31 cellular contexts compared by ENCODE assay signal in genomic region chr4:103370336-103370735, GRCh38.
"Had no signal": no experiment of that assay in that cellular context is flagged by ENCODE, and none has a peak within 500 bp of the region (broad histone marks: within the 10 kb centered on the region; RNA-seq: fewer than 3 reads in every experiment).

No MANE protein-coding gene starts in this region.

- H2AFZ ChIP-seq: parathyroid adenoma had no signal

- H3K9ac ChIP-seq: parathyroid adenoma had no signal

- H3K36me3 Mint-ChIP-seq: naive thymus-derived CD8-positive, alpha-beta T cell; natural killer cell treated with Interleukin-12 subunit alpha and Interleukin-12 subunit beta and Interleukin-15 and Interleukin-18, amount 100 ng/mL, for 72 hours; stimulated activated memory B cell treated with anti-CD40 and anti-IgM and Interleukin-4, amounts not matched to agents 10 μg/mL and 1 μg/mL and 100 μg/mL, for 72 hours had no signal

- H3K27ac ChIP-seq: ovary, parathyroid adenoma, psoas muscle, right lobe of liver, sigmoid colon, suprapubic skin, testis, tibial artery, transverse colon, upper lobe of left lung, vagina had no signal

- H3K27ac Mint-ChIP-seq: naive thymus-derived CD8-positive, alpha-beta T cell; natural killer cell treated with Interleukin-12 subunit alpha and Interleukin-12 subunit beta and Interleukin-15 and Interleukin-18, amount 100 ng/mL, for 72 hours; nephron progenitor cell; progenitor cell of endocrine pancreas; stimulated activated memory B cell treated with anti-CD40 and anti-IgM and Interleukin-4, amounts not matched to agents 10 μg/mL and 1 μg/mL and 100 μg/mL, for 72 hours; stimulated activated naive CD8-positive, alpha-beta T cell treated with anti-CD3 and anti-CD28 coated beads, Interleukin-15, amount 100 ng/mL, for 72 hours had no signal

- FAIRE-seq: small intestine, urothelium cell line had no signal

- H3K4me1 Mint-ChIP-seq: naive thymus-derived CD8-positive, alpha-beta T cell; nephron progenitor cell; stimulated activated memory B cell treated with anti-CD40 and anti-IgM and Interleukin-4, amounts not matched to agents 10 μg/mL and 1 μg/mL and 100 μg/mL, for 72 hours; stimulated activated naive CD8-positive, alpha-beta T cell treated with anti-CD3 and anti-CD28 coated beads, Interleukin-15, amount 100 ng/mL, for 72 hours had no signal

- H3K27me3 ChIP-seq: ovary, right lobe of liver, sigmoid colon, suprapubic skin, testis, tibial artery, transverse colon, upper lobe of left lung, vagina had no signal

- DNase-seq: naive thymus-derived CD8-positive, alpha-beta T cell; nephron progenitor cell; occipital lobe; ovary; posterior cingulate gyrus; psoas muscle; right cardiac atrium; right lobe of liver; sigmoid colon; small intestine; stimulated activated CD4-positive, alpha-beta T cell treated with anti-CD3 and anti-CD28 coated beads, Interleukin-15, amount 100 ng/mL, for 24 hours; stimulated activated CD4-positive, alpha-beta T cell treated with anti-CD3 and anti-CD28 coated beads, Interleukin-2, amount 100 ng/mL, for 24 hours; stimulated activated CD4-positive, alpha-beta T cell treated with anti-CD3 and anti-CD28 coated beads, Interleukin-4, amount 100 ng/mL, for 1 hour; stimulated activated CD4-positive, alpha-beta T cell treated with anti-CD3 and anti-CD28 coated beads, Interleukin-4, amount 100 ng/mL, for 4 hours; stimulated activated CD8-positive, alpha-beta memory T cell treated with anti-CD3 and anti-CD28 coated beads, Interleukin-4, amount 100 ng/mL, for 48 hours; stimulated activated naive CD4-positive, alpha-beta T cell; stimulated activated naive CD8-positive, alpha-beta T cell treated with anti-CD3 and anti-CD28 coated beads, Interleukin-15, amount 100 ng/mL, for 72 hours; stimulated activated naive CD8-positive, alpha-beta T cell treated with anti-CD3 and anti-CD28 coated beads, Interleukin-15, Interleukin-2, amounts not matched to agents 100 U/mL and 50 U/mL, for 24 hours; substantia nigra; testis; tibial artery; transverse colon; upper lobe of left lung had no signal

- H3K79me2 ChIP-seq: parathyroid adenoma had no signal

- H3K36me3 ChIP-seq: ovary, right lobe of liver, sigmoid colon, suprapubic skin, tibial artery, transverse colon, upper lobe of left lung, vagina had no signal

- H3K9me3 Mint-ChIP-seq: nephron progenitor cell; stimulated activated memory B cell treated with anti-CD40 and anti-IgM and Interleukin-4, amounts not matched to agents 10 μg/mL and 1 μg/mL and 100 μg/mL, for 72 hours; stimulated activated naive CD8-positive, alpha-beta T cell treated with anti-CD3 and anti-CD28 coated beads, Interleukin-15, amount 100 ng/mL, for 72 hours had no signal

- H3K27me3 Mint-ChIP-seq: naive thymus-derived CD8-positive, alpha-beta T cell; natural killer cell treated with Interleukin-12 subunit alpha and Interleukin-12 subunit beta and Interleukin-15 and Interleukin-18, amount 100 ng/mL, for 72 hours; progenitor cell of endocrine pancreas; stimulated activated memory B cell treated with anti-CD40 and anti-IgM and Interleukin-4, amounts not matched to agents 10 μg/mL and 1 μg/mL and 100 μg/mL, for 72 hours; stimulated activated naive CD8-positive, alpha-beta T cell treated with anti-CD3 and anti-CD28 coated beads, Interleukin-15, amount 100 ng/mL, for 72 hours had no signal

- H3K4me3 ChIP-seq: ovary, psoas muscle, right lobe of liver, sigmoid colon, suprapubic skin, testis, tibial artery, transverse colon, upper lobe of left lung, vagina had no signal

- H3K9me3 ChIP-seq: ovary, psoas muscle, right lobe of liver, sigmoid colon, suprapubic skin, testis, tibial artery, transverse colon, upper lobe of left lung, vagina had no signal

- H3K4me1 ChIP-seq: parathyroid adenoma, psoas muscle, right lobe of liver, sigmoid colon, suprapubic skin, testis, tibial artery, transverse colon, upper lobe of left lung, vagina had no signal

- H3K4me3 Mint-ChIP-seq: naive thymus-derived CD8-positive, alpha-beta T cell; natural killer cell treated with Interleukin-12 subunit alpha and Interleukin-12 subunit beta and Interleukin-15 and Interleukin-18, amount 100 ng/mL, for 72 hours; nephron progenitor cell; neural crest cell; stimulated activated memory B cell treated with anti-CD40 and anti-IgM and Interleukin-4, amounts not matched to agents 10 μg/mL and 1 μg/mL and 100 μg/mL, for 72 hours; stimulated activated naive CD8-positive, alpha-beta T cell treated with anti-CD3 and anti-CD28 coated beads, Interleukin-15, amount 100 ng/mL, for 72 hours had no signal
